In genomic region chr2:61733563-61733962, GRCh38 we compare ENCODE assay signal across 16 cellular contexts.
"Had no signal": no experiment of that assay in that cellular context is flagged by ENCODE, and none has a peak within 500 bp of the region (broad histone marks: within the 10 kb centered on the region; RNA-seq: fewer than 3 reads in every experiment).

No MANE protein-coding gene starts in this region.

- DNase-seq: activated CD8-positive, alpha-beta T cell treated with anti-CD3 and anti-CD28 coated beads for 36 hours; activated gamma-delta T cell; activated T-cell treated with anti-CD3 and anti-CD28 coated beads, Interleukin-2, amount 50 U/mL, for 48 hours; amniotic stem cell; dermis blood vessel endothelial cell; effector memory CD8-positive, alpha-beta T cell; islet precursor cell; psoas muscle; right lobe of liver; stomach; T-helper 1 cell; testis; upper lobe of left lung; WERI-Rb-1 had no signal

- H3K4me3 ChIP-seq: gastroesophageal sphincter, lung, psoas muscle, right lobe of liver, stomach, testis, upper lobe of left lung had no signal
